In the genomic region with DNA sequence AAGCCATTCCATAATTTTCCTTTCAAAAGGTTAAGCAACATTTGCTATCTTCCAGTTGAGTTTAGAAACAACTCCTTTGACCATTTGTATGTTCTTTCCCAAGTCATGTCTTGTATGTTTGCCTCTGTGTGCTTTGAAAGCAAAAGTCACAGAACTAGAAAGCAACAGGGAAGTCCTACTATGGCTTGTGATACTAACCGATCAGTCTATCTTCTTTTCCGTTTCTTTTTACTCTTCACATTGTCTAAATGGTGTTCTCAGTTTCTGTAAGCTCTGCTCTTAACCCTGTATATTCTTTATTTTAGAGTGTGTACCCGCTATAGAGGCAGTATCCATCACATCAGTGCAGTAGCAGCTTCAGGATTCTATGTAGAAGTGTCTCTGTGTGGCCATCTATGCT, we compare ENCODE assay signal across 2 cellular contexts.
TF ChIP-seq lines count a peak whose summit lies in the region.

No MANE protein-coding gene starts in this region.

TF ChIP-seq in HepG2, 621 proteins besides CTCF, POLR2A, EP300 and RAD21:
- TF ChIP-seq, protein P1, sequence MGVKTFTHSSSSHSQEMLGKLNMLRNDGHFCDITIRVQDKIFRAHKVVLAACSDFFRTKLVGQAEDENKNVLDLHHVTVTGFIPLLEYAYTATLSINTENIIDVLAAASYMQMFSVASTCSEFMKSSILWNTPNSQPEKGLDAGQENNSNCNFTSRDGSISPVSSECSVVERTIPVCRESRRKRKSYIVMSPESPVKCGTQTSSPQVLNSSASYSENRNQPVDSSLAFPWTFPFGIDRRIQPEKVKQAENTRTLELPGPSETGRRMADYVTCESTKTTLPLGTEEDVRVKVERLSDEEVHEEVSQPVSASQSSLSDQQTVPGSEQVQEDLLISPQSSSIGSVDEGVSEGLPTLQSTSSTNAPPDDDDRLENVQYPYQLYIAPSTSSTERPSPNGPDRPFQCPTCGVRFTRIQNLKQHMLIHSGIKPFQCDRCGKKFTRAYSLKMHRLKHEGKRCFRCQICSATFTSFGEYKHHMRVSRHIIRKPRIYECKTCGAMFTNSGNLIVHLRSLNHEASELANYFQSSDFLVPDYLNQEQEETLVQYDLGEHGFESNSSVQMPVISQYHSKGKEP (CRISPR knock-in tag; IDR thresholded peaks at IDR 0.05), result no peak
- TF ChIP-seq ZNF850 (CRISPR knock-in tag; conservative IDR thresholded peaks at IDR 0.05) (no peak), AHR (CRISPR knock-in tag; IDR thresholded peaks at IDR 0.05) (no peak), ETV6 (CRISPR knock-in tag; conservative IDR thresholded peaks at IDR 0.05) (no peak), ZFP90 (CRISPR knock-in tag; IDR thresholded peaks at IDR 0.05; ENCODE audit: borderline replicate concordance) (no peak), FOXA3 (CRISPR knock-in tag; IDR thresholded peaks at IDR 0.05) (no peak), NFRKB (IDR thresholded peaks at IDR 0.05) (no peak), FOSL2 (CRISPR knock-in tag; IDR thresholded peaks at IDR 0.05) (no peak), SNAPC4 (CRISPR knock-in tag; IDR thresholded peaks at IDR 0.05) (no peak), ZZZ3 (CRISPR knock-in tag; IDR thresholded peaks at IDR 0.05; ENCODE audit: borderline replicate concordance) (no peak), ZNF292 (CRISPR knock-in tag; IDR thresholded peaks at IDR 0.05; ENCODE audit: borderline replicate concordance, low read depth) (no peak), BHLHE40 (IDR thresholded peaks at IDR 0.05; ENCODE audit: low read length) (no peak), MYC (CRISPR knock-in tag; IDR thresholded peaks at IDR 0.05; ENCODE audit: borderline replicate concordance) (no peak), ZNF772 (CRISPR knock-in tag; IDR thresholded peaks at IDR 0.05) (no peak), MXI1 (IDR thresholded peaks at IDR 0.05; ENCODE audit: borderline replicate concordance, low read depth, low read length) (no peak), STAT6 (CRISPR knock-in tag; IDR thresholded peaks at IDR 0.05; ENCODE audit: borderline replicate concordance) (no peak)

TF ChIP-seq in K562, 482 proteins besides CTCF, POLR2A, EP300 and RAD21:
- TF ChIP-seq NFYB (IDR thresholded peaks at IDR 0.05; ENCODE audit: extremely low read depth, insufficient read length), result no peak
- TF ChIP-seq PRPF4 (IDR thresholded peaks at IDR 0.05; ENCODE audit: insufficient read depth, low read depth, low read length, poor library complexity, severe bottlenecking), result no peak
- TF ChIP-seq CXXC5 (CRISPR knock-in tag; IDR thresholded peaks at IDR 0.05), result no peak
- no peak for TF ChIP-seq ZNF24 (IDR thresholded peaks at IDR 0.05)
- TF ChIP-seq ETS1 (conservative IDR thresholded peaks at IDR 0.05; ENCODE audit: control insufficient read depth, low read depth, low read length), result no peak
- TF ChIP-seq, protein P2, sequence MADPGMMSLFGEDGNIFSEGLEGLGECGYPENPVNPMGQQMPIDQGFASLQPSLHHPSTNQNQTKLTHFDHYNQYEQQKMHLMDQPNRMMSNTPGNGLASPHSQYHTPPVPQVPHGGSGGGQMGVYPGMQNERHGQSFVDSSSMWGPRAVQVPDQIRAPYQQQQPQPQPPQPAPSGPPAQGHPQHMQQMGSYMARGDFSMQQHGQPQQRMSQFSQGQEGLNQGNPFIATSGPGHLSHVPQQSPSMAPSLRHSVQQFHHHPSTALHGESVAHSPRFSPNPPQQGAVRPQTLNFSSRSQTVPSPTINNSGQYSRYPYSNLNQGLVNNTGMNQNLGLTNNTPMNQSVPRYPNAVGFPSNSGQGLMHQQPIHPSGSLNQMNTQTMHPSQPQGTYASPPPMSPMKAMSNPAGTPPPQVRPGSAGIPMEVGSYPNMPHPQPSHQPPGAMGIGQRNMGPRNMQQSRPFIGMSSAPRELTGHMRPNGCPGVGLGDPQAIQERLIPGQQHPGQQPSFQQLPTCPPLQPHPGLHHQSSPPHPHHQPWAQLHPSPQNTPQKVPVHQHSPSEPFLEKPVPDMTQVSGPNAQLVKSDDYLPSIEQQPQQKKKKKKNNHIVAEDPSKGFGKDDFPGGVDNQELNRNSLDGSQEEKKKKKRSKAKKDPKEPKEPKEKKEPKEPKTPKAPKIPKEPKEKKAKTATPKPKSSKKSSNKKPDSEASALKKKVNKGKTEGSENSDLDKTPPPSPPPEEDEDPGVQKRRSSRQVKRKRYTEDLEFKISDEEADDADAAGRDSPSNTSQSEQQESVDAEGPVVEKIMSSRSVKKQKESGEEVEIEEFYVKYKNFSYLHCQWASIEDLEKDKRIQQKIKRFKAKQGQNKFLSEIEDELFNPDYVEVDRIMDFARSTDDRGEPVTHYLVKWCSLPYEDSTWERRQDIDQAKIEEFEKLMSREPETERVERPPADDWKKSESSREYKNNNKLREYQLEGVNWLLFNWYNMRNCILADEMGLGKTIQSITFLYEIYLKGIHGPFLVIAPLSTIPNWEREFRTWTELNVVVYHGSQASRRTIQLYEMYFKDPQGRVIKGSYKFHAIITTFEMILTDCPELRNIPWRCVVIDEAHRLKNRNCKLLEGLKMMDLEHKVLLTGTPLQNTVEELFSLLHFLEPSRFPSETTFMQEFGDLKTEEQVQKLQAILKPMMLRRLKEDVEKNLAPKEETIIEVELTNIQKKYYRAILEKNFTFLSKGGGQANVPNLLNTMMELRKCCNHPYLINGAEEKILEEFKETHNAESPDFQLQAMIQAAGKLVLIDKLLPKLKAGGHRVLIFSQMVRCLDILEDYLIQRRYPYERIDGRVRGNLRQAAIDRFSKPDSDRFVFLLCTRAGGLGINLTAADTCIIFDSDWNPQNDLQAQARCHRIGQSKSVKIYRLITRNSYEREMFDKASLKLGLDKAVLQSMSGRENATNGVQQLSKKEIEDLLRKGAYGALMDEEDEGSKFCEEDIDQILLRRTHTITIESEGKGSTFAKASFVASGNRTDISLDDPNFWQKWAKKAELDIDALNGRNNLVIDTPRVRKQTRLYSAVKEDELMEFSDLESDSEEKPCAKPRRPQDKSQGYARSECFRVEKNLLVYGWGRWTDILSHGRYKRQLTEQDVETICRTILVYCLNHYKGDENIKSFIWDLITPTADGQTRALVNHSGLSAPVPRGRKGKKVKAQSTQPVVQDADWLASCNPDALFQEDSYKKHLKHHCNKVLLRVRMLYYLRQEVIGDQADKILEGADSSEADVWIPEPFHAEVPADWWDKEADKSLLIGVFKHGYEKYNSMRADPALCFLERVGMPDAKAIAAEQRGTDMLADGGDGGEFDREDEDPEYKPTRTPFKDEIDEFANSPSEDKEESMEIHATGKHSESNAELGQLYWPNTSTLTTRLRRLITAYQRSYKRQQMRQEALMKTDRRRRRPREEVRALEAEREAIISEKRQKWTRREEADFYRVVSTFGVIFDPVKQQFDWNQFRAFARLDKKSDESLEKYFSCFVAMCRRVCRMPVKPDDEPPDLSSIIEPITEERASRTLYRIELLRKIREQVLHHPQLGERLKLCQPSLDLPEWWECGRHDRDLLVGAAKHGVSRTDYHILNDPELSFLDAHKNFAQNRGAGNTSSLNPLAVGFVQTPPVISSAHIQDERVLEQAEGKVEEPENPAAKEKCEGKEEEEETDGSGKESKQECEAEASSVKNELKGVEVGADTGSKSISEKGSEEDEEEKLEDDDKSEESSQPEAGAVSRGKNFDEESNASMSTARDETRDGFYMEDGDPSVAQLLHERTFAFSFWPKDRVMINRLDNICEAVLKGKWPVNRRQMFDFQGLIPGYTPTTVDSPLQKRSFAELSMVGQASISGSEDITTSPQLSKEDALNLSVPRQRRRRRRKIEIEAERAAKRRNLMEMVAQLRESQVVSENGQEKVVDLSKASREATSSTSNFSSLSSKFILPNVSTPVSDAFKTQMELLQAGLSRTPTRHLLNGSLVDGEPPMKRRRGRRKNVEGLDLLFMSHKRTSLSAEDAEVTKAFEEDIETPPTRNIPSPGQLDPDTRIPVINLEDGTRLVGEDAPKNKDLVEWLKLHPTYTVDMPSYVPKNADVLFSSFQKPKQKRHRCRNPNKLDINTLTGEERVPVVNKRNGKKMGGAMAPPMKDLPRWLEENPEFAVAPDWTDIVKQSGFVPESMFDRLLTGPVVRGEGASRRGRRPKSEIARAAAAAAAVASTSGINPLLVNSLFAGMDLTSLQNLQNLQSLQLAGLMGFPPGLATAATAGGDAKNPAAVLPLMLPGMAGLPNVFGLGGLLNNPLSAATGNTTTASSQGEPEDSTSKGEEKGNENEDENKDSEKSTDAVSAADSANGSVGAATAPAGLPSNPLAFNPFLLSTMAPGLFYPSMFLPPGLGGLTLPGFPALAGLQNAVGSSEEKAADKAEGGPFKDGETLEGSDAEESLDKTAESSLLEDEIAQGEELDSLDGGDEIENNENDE (IDR thresholded peaks at IDR 0.05; ENCODE audit: low read depth, low read length), result no peak
- no peak for TF ChIP-seq XRCC4 (IDR thresholded peaks at IDR 0.05; ENCODE audit: extremely low read depth, insufficient read depth, insufficient read length)
- TF ChIP-seq ZNF644 (tag; IDR thresholded peaks at IDR 0.05; ENCODE audit: low read depth), result no peak
- no peak for TF ChIP-seq POLR2AphosphoS2 (IDR thresholded peaks at IDR 0.05; ENCODE audit: low read length)
- TF ChIP-seq TAF7 (tag; IDR thresholded peaks at IDR 0.05), result no peak
- TF ChIP-seq POU5F1 (IDR thresholded peaks at IDR 0.05; ENCODE audit: borderline replicate concordance, low read depth, low read length, partially characterized antibody), result no peak
- TF ChIP-seq, protein P3, sequence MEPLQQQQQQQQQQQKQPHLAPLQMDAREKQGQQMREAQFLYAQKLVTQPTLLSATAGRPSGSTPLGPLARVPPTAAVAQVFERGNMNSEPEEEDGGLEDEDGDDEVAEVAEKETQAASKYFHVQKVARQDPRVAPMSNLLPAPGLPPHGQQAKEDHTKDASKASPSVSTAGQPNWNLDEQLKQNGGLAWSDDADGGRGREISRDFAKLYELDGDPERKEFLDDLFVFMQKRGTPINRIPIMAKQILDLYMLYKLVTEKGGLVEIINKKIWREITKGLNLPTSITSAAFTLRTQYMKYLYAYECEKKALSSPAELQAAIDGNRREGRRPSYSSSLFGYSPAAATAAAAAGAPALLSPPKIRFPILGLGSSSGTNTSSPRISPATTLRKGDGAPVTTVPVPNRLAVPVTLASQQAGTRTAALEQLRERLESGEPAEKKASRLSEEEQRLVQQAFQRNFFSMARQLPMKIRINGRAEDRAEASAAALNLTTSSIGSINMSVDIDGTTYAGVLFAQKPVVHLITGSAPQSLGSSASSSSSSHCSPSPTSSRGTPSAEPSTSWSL (CRISPR knock-in tag; IDR thresholded peaks at IDR 0.05; ENCODE audit: borderline replicate concordance), result no peak
- TF ChIP-seq, protein P4, sequence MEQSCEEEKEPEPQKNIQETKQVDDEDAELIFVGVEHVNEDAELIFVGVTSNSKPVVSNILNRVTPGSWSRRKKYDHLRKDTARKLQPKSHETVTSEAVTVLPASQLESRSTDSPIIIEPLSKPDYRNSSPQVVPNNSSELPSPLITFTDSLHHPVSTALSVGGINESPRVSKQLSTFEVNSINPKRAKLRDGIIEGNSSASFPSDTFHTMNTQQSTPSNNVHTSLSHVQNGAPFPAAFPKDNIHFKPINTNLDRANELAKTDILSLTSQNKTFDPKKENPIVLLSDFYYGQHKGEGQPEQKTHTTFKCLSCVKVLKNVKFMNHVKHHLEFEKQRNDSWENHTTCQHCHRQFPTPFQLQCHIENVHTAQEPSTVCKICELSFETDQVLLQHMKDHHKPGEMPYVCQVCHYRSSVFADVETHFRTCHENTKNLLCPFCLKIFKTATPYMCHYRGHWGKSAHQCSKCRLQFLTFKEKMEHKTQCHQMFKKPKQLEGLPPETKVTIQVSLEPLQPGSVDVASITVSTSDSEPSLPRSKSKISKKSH (CRISPR knock-in tag; IDR thresholded peaks at IDR 0.05), result no peak
- no peak for TF ChIP-seq RBM25 (IDR thresholded peaks at IDR 0.05; ENCODE audit: low read depth, low read length, severe bottlenecking)
- TF ChIP-seq, protein P5, sequence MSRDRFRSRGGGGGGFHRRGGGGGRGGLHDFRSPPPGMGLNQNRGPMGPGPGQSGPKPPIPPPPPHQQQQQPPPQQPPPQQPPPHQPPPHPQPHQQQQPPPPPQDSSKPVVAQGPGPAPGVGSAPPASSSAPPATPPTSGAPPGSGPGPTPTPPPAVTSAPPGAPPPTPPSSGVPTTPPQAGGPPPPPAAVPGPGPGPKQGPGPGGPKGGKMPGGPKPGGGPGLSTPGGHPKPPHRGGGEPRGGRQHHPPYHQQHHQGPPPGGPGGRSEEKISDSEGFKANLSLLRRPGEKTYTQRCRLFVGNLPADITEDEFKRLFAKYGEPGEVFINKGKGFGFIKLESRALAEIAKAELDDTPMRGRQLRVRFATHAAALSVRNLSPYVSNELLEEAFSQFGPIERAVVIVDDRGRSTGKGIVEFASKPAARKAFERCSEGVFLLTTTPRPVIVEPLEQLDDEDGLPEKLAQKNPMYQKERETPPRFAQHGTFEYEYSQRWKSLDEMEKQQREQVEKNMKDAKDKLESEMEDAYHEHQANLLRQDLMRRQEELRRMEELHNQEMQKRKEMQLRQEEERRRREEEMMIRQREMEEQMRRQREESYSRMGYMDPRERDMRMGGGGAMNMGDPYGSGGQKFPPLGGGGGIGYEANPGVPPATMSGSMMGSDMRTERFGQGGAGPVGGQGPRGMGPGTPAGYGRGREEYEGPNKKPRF (IDR thresholded peaks at IDR 0.05; ENCODE audit: low read depth, low read length), result no peak
